Comparison of ENCODE assay signal across 27 cellular contexts in genomic region chr2:32379352-32379751, GRCh38. TPM values are rescaled to one million over a fixed set of nuclear protein-coding genes. Genes with fewer than 3 reads are reported as not detected.
DNase-seq lines count a peak whose midpoint lies in the region; FAIRE-seq and TF ChIP-seq lines count a peak whose summit lies in the region.
"Had no signal": no experiment of that assay in that cellular context is flagged by ENCODE, and none has a peak within 500 bp of the region (broad histone marks: within the 10 kb centered on the region; RNA-seq: fewer than 3 reads in every experiment).

No MANE protein-coding gene starts in this region.

- no peak overlapping the region for H2AFZ ChIP-seq in endothelial cell of umbilical vein (ENCODE audit: low read depth, low read length)
- H2AFZ ChIP-seq: hepatocyte had no signal

- H4K20me1 ChIP-seq in endothelial cell of umbilical vein (replicated peaks; ENCODE audit: control insufficient read depth, extremely low read depth, insufficient read depth, low read length) = peaks cover 18% of the 10 kb centered on the region

- peaks cover 2% of the 10 kb centered on the region for H3K4me1 ChIP-seq in endothelial cell of umbilical vein (ENCODE audit: control insufficient read depth, extremely low read depth, insufficient read depth, low read length)

- H3K27me3 ChIP-seq in endothelial cell of umbilical vein (ENCODE audit: control insufficient read depth in 2 of 2, insufficient read depth in 2 of 2, low read length in 2 of 2) = no peaks in the 10 kb centered on the region
- H3K27me3 ChIP-seq: BLaER1 treated with 17β-estradiol and CSF1 and Interleukin-3, amounts not matched to agents 10 nM and 100 nM; gastroesophageal sphincter; hepatocyte had no signal

- H3K4me3 Mint-ChIP-seq in CD14-positive monocyte (no peak overlapping the region), nephron (no peak overlapping the region)
- H3K4me3 Mint-ChIP-seq: activated naive CD8-positive, alpha-beta T cell; WTC11 had no signal

- H3K9me3 Mint-ChIP-seq in CD14-positive monocyte = peaks cover 0 to 2% (median 0%) of the 10 kb centered on the region in 7 donors
- H3K9me3 Mint-ChIP-seq in nephron = no peaks in the 10 kb centered on the region
- H3K9me3 Mint-ChIP-seq: WTC11 had no signal

- H3K27ac ChIP-seq in SK-N-MC (peak overlapping the region; percentile 32), endothelial cell of umbilical vein (ENCODE audit: insufficient read depth, low read depth, low read length) (no peak overlapping the region)
- H3K27ac ChIP-seq: BLaER1 treated with 17β-estradiol and CSF1 and Interleukin-3, amounts not matched to agents 10 nM and 100 nM; coronary artery; gastroesophageal sphincter; hepatocyte had no signal

- H3K27me3 Mint-ChIP-seq in CD14-positive monocyte (ENCODE audit: low read depth in 3 of 3) = peaks cover 0 to 1% (median 0%) of the 10 kb centered on the region in 3 donors
- no peaks in the 10 kb centered on the region for H3K27me3 Mint-ChIP-seq in nephron (ENCODE audit: low read depth)
- H3K27me3 Mint-ChIP-seq: activated naive CD8-positive, alpha-beta T cell had no signal

- H3K9me3 ChIP-seq in SK-N-MC (ENCODE audit: low read depth, low read length) (no peaks in the 10 kb centered on the region), endothelial cell of umbilical vein (replicated peaks; ENCODE audit: control insufficient read depth, insufficient read depth, low read length) (no peaks in the 10 kb centered on the region)
- H3K9me3 ChIP-seq: BLaER1 treated with 17β-estradiol and CSF1 and Interleukin-3, amounts not matched to agents 10 nM and 100 nM; gastroesophageal sphincter had no signal

- peaks cover 57% of the 10 kb centered on the region for H3K79me2 ChIP-seq in endothelial cell of umbilical vein (ENCODE audit: control insufficient read depth, insufficient read depth, low read length)

- POLR2A ChIA-PET in endothelial cell of umbilical vein (lab: Charles Lee) = no interaction called here

- BruUV-seq in endothelial cell of umbilical vein (replicated peaks; lab: Mats Ljungman, UMichigan) = no TSS peak

- CTCF ChIA-PET in endothelial cell of umbilical vein (lab: Charles Lee) = interaction anchor here (0.8 kb wide), 1 partner anchor 10 kb away, joined by 3 read pairs; no protein-coding TSS in a partner anchor

- H3K27ac Mint-ChIP-seq in CD14-positive monocyte = peak overlapping the region in 4 of 7 donors; percentile 14 to 69 (median 60)
- H3K27ac Mint-ChIP-seq in nephron = peak overlapping the region; percentile 2 to 29 (median 6)
- H3K27ac Mint-ChIP-seq: activated naive CD8-positive, alpha-beta T cell; WTC11 had no signal

- peaks cover 23% of the 10 kb centered on the region for H3K4me1 Mint-ChIP-seq in CD14-positive monocyte
- H3K4me1 Mint-ChIP-seq in nephron = peaks cover 21% of the 10 kb centered on the region

- peaks cover 27% of the 10 kb centered on the region for H3K36me3 ChIP-seq in SK-N-MC (ENCODE audit: insufficient read depth, low read length)
- peaks cover 0 to 3% of the 10 kb centered on the region in 2 experiments for H3K36me3 ChIP-seq in endothelial cell of umbilical vein (ENCODE audit: control insufficient read depth in 2 of 2, extremely low read depth in 1 of 2, insufficient read depth in 2 of 2, low read length in 2 of 2)

- TF ChIP-seq CTCF in CD14-positive monocyte (IDR thresholded peaks at IDR 0.05) (no peak), endothelial cell of umbilical vein (IDR thresholded peaks at IDR 0.05; ENCODE audit: extremely low read depth in 1 of 2, insufficient read depth in 1 of 2, low read depth in 1 of 2, low read length in 2 of 2) (no peak), nephron (IDR thresholded peaks at IDR 0.05; ENCODE audit: unreplicated experiment in 3 of 3) (no peak)

- dilution Hi-C loops in endothelial cell of umbilical vein (cut with MboI; ENCODE audit: extremely low pct_ligation_motif_present, low sequenced_read_pairs) = no loop called here

- H3K4me3 ChIP-seq in SK-N-MC = no peak overlapping the region
- H3K4me3 ChIP-seq in endothelial cell of umbilical vein (replicated peaks in 1 of 3; ENCODE audit: insufficient read depth in 1 of 3, low read depth in 1 of 3, low read length in 3 of 3) = no peak overlapping the region
- H3K4me3 ChIP-seq: BLaER1 treated with 17β-estradiol and CSF1 and Interleukin-3, amounts not matched to agents 10 nM and 100 nM; coronary artery; gastroesophageal sphincter; hepatocyte had no signal

- FAIRE-seq in endothelial cell of umbilical vein (lab: Jason Lieb, UNC) = no peak
- FAIRE-seq: bronchial epithelial cell, D721Med had no signal

- H3K36me3 Mint-ChIP-seq in CD14-positive monocyte = peaks cover 23 to 38% of the 10 kb centered on the region in 2 donors
- H3K36me3 Mint-ChIP-seq in nephron (ENCODE audit: low read depth) = peaks cover 30% of the 10 kb centered on the region

- DNase-seq in CD14-positive monocyte (ENCODE audit: low spot score) = no peak
- no peak for DNase-seq in SK-N-MC (ENCODE audit: low read depth, low spot score)
- DNase-seq in endothelial cell of umbilical vein (ENCODE audit: low read depth, low spot score) = peak; percentile 26
- DNase-seq in OCI-M2 (lab: John Stamatoyannopoulos, UW; ENCODE audit: unreplicated experiment) = no peak
- DNase-seq in foreskin melanocyte = no peak
- DNase-seq in SHP77 (lab: John Stamatoyannopoulos, UW) = no peak
- no peak for DNase-seq in DMS53 (lab: John Stamatoyannopoulos, UW)
- DNase-seq: activated CD8-positive, alpha-beta memory T cell treated with anti-CD3 and anti-CD28 coated beads, Interleukin-2, amount 50 U/mL, for 4 hours; anterior cingulate cortex; Karpas-422; left cardiac atrium; NCI-H1417 treated with DMSO at 0.1 percent for 48 hours; NCI-H2081 treated with DMSO at 0.1 percent for 48 hours; NCI-H345; NCI-H82; RPMI8226; stimulated activated naive CD4-positive, alpha-beta T cell treated with Interleukin-2 at 50 U/mL for 16 hours; T-helper 9 cell had no signal

- H3K9ac ChIP-seq in SK-N-MC (ENCODE audit: insufficient read length) = no peak overlapping the region
- no peak overlapping the region for H3K9ac ChIP-seq in endothelial cell of umbilical vein (replicated peaks; ENCODE audit: extremely low read depth, insufficient read depth, low read length)
- H3K9ac ChIP-seq: BLaER1 treated with 17β-estradiol and CSF1 and Interleukin-3, amounts not matched to agents 10 nM and 100 nM had no signal

- no peak for TF ChIP-seq POLR2A in endothelial cell of umbilical vein (IDR thresholded peaks at IDR 0.05; ENCODE audit: low read depth, low read length)

- H3K4me2 ChIP-seq in endothelial cell of umbilical vein (ENCODE audit: insufficient read depth, low read length) = no peak overlapping the region
- H3K4me2 ChIP-seq: BLaER1 treated with 17β-estradiol and CSF1 and Interleukin-3, amounts not matched to agents 10 nM and 100 nM; hepatocyte had no signal

- H3K9me1 ChIP-seq in endothelial cell of umbilical vein (replicated peaks; ENCODE audit: control insufficient read depth, extremely low read depth, insufficient read depth, low read length) = peaks cover 7% of the 10 kb centered on the region

- intact Hi-C loops in CD14-positive monocyte (cut with micrococcal nuclease) (no loop called here), endothelial cell of umbilical vein (cut with micrococcal nuclease) (no loop called here)

TF ChIP-seq in endothelial cell of umbilical vein, 7 proteins besides CTCF, POLR2A, EP300 and RAD21:
- TF ChIP-seq JUN (IDR thresholded peaks at IDR 0.05; ENCODE audit: borderline replicate concordance, insufficient read depth, insufficient read length, low read depth) (no peak), FOS (IDR thresholded peaks at IDR 0.05; ENCODE audit: borderline replicate concordance, insufficient read depth, low read length) (no peak), MYC (IDR thresholded peaks at IDR 0.05; ENCODE audit: low read depth, low read length) (no peak), POLR2AphosphoS5 (IDR thresholded peaks at IDR 0.05; ENCODE audit: insufficient read depth, low read depth, low read length) (no peak), GATA2 (IDR thresholded peaks at IDR 0.05; ENCODE audit: insufficient read depth, insufficient read length, low read depth, low read length) (no peak), EZH2 (IDR thresholded peaks at IDR 0.05; ENCODE audit: borderline replicate concordance, low read depth, low read length, severe bottlenecking) (no peak), MAX (IDR thresholded peaks at IDR 0.05; ENCODE audit: insufficient read depth, insufficient read length) (no peak)

RNA-seq across cellular contexts. Expression of gene BIRC6, which starts 22.5 kb away (rescaled TPM):
- polyA plus RNA-seq in CD14-positive monocyte = 10 to 100 TPM; 11.5 to 12.9 TPM
- total RNA-seq in endothelial cell of umbilical vein = 75.7 and 83.1 TPM in 2 replicates
- 34.2 and 38.0 TPM in 2 replicates for polyA plus RNA-seq in endothelial cell of umbilical vein
- polyA plus RNA-seq in endothelial cell of umbilical vein (2011; cell fraction: cytosol; rRNA removed) = 27.7 and 28.7 TPM in 2 replicates
- 97.9 and 99.7 TPM in 2 replicates for polyA plus RNA-seq in endothelial cell of umbilical vein (2011; cell fraction: nucleus; rRNA removed)
- polyA plus RNA-seq in endothelial cell of umbilical vein (2012) = 32.9 and 41.7 TPM in 2 replicates
- 761 and 790 TPM in 2 replicates for polyA minus RNA-seq in endothelial cell of umbilical vein
- polyA minus RNA-seq in endothelial cell of umbilical vein (2011; cell fraction: cytosol; rRNA and poly(A)+ RNA removed) = 93.2 TPM
- 578 and 827 TPM in 2 replicates for polyA minus RNA-seq in endothelial cell of umbilical vein (2011; cell fraction: nucleus; rRNA and poly(A)+ RNA removed)
